ENCODE assay signal across 1 cellular context in genomic region chr6:32971245-32971580, GRCh38.
TF ChIP-seq lines count a peak whose summit lies in the region.

No MANE protein-coding gene starts in this region.

TF ChIP-seq in H1, 55 proteins besides CTCF, POLR2A, EP300 and RAD21:
- TF ChIP-seq HDAC2 (IDR thresholded peaks at IDR 0.05; ENCODE audit: borderline replicate concordance in 1 of 2, low read depth in 2 of 2, low read length in 2 of 2) (no peak), RFX5 (IDR thresholded peaks at IDR 0.05; ENCODE audit: borderline replicate concordance, low read depth, low read length) (no peak), MAX (IDR thresholded peaks at IDR 0.05) (no peak), FOSL1 (IDR thresholded peaks at IDR 0.05; ENCODE audit: insufficient read depth, low read depth, low read length) (no peak), BRCA1 (IDR thresholded peaks at IDR 0.05; ENCODE audit: low read depth, low read length) (no peak), CBX8 (IDR thresholded peaks at IDR 0.05; ENCODE audit: borderline replicate concordance, low read depth, low read length) (no peak), CHD7 (IDR thresholded peaks at IDR 0.05; ENCODE audit: insufficient replicate concordance, low read length) (peak; percentile 12), ATF3 (IDR thresholded peaks at IDR 0.05; ENCODE audit: insufficient read depth, low read depth, low read length) (no peak), TBP (IDR thresholded peaks at IDR 0.05; ENCODE audit: low read depth, low read length) (no peak), EGR1 (IDR thresholded peaks at IDR 0.05; ENCODE audit: borderline replicate concordance, low read depth, low read length) (no peak), ATF2 (IDR thresholded peaks at IDR 0.05; ENCODE audit: low read length) (no peak; the same call in 1 of the 2 replicates), TAF7 (optimal IDR thresholded peaks at IDR 0.05; ENCODE audit: borderline replicate concordance, low read depth, low read length) (no peak), JUND (IDR thresholded peaks at IDR 0.05; ENCODE audit: low read length) (no peak), CEBPB (IDR thresholded peaks at IDR 0.05; ENCODE audit: low read depth, low read length) (no peak), ASH2L (IDR thresholded peaks at IDR 0.05; ENCODE audit: low read length) (no peak), E2F6 (IDR thresholded peaks at IDR 0.05) (no peak), SUZ12 (IDR thresholded peaks at IDR 0.05; ENCODE audit: low read length) (no peak), RBBP5 (IDR thresholded peaks at IDR 0.05; ENCODE audit: borderline replicate concordance, low read depth, low read length) (0 out of 2 replicates have a peak, but pooled peaks have one; percentile 20), SAP30 (IDR thresholded peaks at IDR 0.05; ENCODE audit: insufficient read depth, insufficient replicate concordance, low read length) (peak; percentile 4), TAF1 (IDR thresholded peaks at IDR 0.05; ENCODE audit: low read depth, low read length) (no peak; the same call in 1 of the 2 replicates), PHF8 (conservative IDR thresholded peaks at IDR 0.05; ENCODE audit: low read depth, low read length) (peak; percentile 62), YY1 (IDR thresholded peaks at IDR 0.05; ENCODE audit: low read depth, low read length) (no peak; the same call in 1 of the 2 replicates), KDM4A (IDR thresholded peaks at IDR 0.05; ENCODE audit: low read depth, low read length, severe bottlenecking) (peak; percentile 9), CHD1 (IDR thresholded peaks at IDR 0.05; ENCODE audit: low read depth, low read length) (peak; percentile 87), GTF2F1 (IDR thresholded peaks at IDR 0.05; ENCODE audit: borderline replicate concordance, low read depth, low read length) (no peak), SIN3A (conservative IDR thresholded peaks at IDR 0.05 in 1 of 2, IDR thresholded peaks at IDR 0.05 in 1 of 2; ENCODE audit: low read depth in 1 of 2, low read length in 2 of 2) (no peak)
